9 cellular contexts compared by ENCODE assay signal in genomic region chr1:15620155-15620545, GRCh38. TPM values are rescaled to one million over a fixed set of nuclear protein-coding genes. Genes with fewer than 3 reads are reported as not detected.
A peak's percentile ranks its signal among the peaks of the same experiment; 100 is the strongest.
DNase-seq lines count a peak whose midpoint lies in the region; ATAC-seq and TF ChIP-seq lines count a peak whose summit lies in the region.
"Had no signal": no experiment of that assay in that cellular context is flagged by ENCODE, and none has a peak within 500 bp of the region (broad histone marks: within the 10 kb centered on the region; RNA-seq: fewer than 3 reads in every experiment).

No MANE protein-coding gene starts in this region.

- peaks cover 10% of the 10 kb centered on the region for H3K4me1 ChIP-seq in HUES48 (ENCODE audit: control insufficient read depth, insufficient read depth, low read length)
- no peaks in the 10 kb centered on the region for H3K4me1 ChIP-seq in BE2C

- no peaks in the 10 kb centered on the region for H3K9me3 ChIP-seq in HUES48 (ENCODE audit: control insufficient read depth, insufficient read depth, low read length)
- H3K9me3 ChIP-seq in BE2C: no peaks in the 10 kb centered on the region

- no peak for ATAC-seq in HG02678 (IDR thresholded peaks at IDR 0.05; ENCODE audit: unreplicated experiment)

- DNase-seq in AG10803 (ENCODE audit: low read depth): peak; percentile 40
- peak; percentile 33 for DNase-seq in astrocyte of the spinal cord (ENCODE audit: low read depth, low spot score)
- peak; percentile 58 to 84 for DNase-seq in lung microvascular endothelial cell (ENCODE audit: low read depth in 2 of 2)
- no peak for DNase-seq in midbrain (lab: John Stamatoyannopoulos, UW)
- DNase-seq in GM10266 (ENCODE audit: extremely low spot score): no peak
- no peak for DNase-seq in BE2C
- DNase-seq: NCI-H774 had no signal

- H3K4me3 ChIP-seq in AG10803 (ENCODE audit: low read length) (no peak overlapping the region), HUES48 (ENCODE audit: low read depth, low read length) (no peak overlapping the region), astrocyte of the spinal cord (ENCODE audit: low read depth, low read length) (no peak overlapping the region), BE2C (ENCODE audit: low read depth, low read length) (no peak overlapping the region)

- H3K36me3 ChIP-seq in HUES48 (ENCODE audit: control insufficient read depth, insufficient read depth, low read length) (peaks cover 14% of the 10 kb centered on the region; the same call in 1 of the 2 replicates), BE2C (no peaks in the 10 kb centered on the region)

- TF ChIP-seq CTCF in AG10803 (conservative IDR thresholded peaks at IDR 0.05; ENCODE audit: low read length) (no peak), astrocyte of the spinal cord (IDR thresholded peaks at IDR 0.05; ENCODE audit: low read depth, low read length) (no peak), GM10266 (IDR thresholded peaks at IDR 0.05; ENCODE audit: control insufficient read depth, insufficient read depth, low read depth, missing control alignments) (no peak), BE2C (IDR thresholded peaks at IDR 0.05; ENCODE audit: low read depth, low read length) (no peak)

- H3K27ac ChIP-seq in HUES48 (ENCODE audit: low read depth, low read length): peak overlapping the region; percentile 47

- no peak overlapping the region for H3K9ac ChIP-seq in HUES48 (ENCODE audit: low read depth, low read length)

- H3K27me3 ChIP-seq in HUES48 (ENCODE audit: control insufficient read depth, insufficient read depth, low read length) (no peaks in the 10 kb centered on the region), BE2C (no peaks in the 10 kb centered on the region)

- in situ Hi-C loops in astrocyte of the spinal cord (cut with HindIII; ENCODE audit: low sequenced_read_pairs): no loop called here

RNA-seq across cellular contexts. Expression of gene DDI2, which starts 2.9 kb away (rescaled TPM):
- total RNA-seq in lung microvascular endothelial cell: 11.1 and 14.3 TPM in 2 replicates
- polyA plus RNA-seq in BE2C (2012; ENCODE audit: insufficient read depth, insufficient read length, low read depth): 4.4 TPM

RNA-seq across cellular contexts. Expression of gene AGMAT, which starts 35.3 kb away (rescaled TPM):
- total RNA-seq in lung microvascular endothelial cell: under 0.01 and 0.44 TPM in 2 replicates
- polyA plus RNA-seq in BE2C (2012; ENCODE audit: insufficient read depth, insufficient read length, low read depth): 0.63 TPM

Comparison
In these comparisons a context has a peak if more than half of its experiments do, and no peak if none do; other contexts are left out.
1. DNase-seq: peak in AG10803 (single experiment), astrocyte of the spinal cord (single experiment) and lung microvascular endothelial cell (2 of 2); none in midbrain (single experiment), GM10266 (single experiment) and BE2C (single experiment).